Comparison of ENCODE assay signal across 8 cellular contexts in the genomic region with DNA sequence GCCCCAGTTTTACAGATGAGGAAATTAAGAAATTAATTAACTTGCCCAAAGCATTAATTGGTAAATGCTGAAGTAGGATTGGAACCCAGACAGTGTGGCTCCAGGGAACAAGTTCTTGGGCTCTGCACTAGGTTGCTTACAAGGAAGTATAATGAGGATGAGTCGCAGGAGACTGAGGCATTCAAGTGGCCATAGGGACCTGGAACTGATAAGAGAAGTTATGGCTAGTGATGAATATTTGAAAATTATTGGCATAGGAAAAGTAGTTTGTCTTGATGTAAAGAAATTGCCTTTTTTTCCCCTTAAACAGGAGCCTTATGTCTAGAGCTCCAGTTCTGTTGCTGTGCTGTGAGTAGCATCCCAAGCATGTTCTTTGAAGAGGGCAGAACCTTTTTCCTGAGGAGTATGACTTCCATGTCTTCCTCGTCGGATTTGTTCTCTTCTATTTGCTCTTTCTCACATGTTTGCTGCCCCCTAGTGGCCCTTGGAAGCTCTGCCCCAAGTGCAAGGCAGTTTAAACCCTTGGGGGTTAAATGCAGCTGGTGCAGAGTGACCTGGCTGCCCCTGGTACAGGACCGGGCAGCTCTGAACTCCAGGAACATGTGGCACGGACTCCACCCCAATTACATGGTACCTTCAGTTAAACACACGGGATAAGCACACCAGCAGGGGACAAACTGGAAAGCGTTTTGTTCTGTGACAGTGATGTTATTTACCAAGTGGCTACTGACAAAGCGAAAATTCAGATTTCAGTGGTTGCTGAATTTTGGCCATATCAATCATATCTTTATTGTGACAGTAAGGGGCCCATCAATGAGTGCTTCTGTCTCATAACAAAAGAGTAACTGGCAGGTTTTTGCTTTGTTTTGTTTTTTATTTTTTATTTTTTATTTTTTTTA.
DNase-seq lines count a peak whose midpoint lies in the region; ATAC-seq and TF ChIP-seq lines count a peak whose summit lies in the region.

No MANE protein-coding gene starts in this region.

- H3K79me1 ChIP-seq in mesendoderm (ENCODE audit: low read length): no peaks in the 10 kb centered on the region

- POLR2A ChIA-PET in activated CD8-positive, alpha-beta T cell treated with anti-CD3 and anti-CD28 coated beads for 36 hours (lab: Charles Lee): no interaction called here

- no peak overlapping the region for H2AK5ac ChIP-seq in mesendoderm (ENCODE audit: low read length)

- H3K27ac Mint-ChIP-seq in activated CD8-positive, alpha-beta T cell treated with anti-CD3 and anti-CD28 coated beads for 36 hours: no peak overlapping the region
- no peak overlapping the region for H3K27ac Mint-ChIP-seq in effector memory CD8-positive, alpha-beta T cell

- TF ChIP-seq CTCF in activated CD8-positive, alpha-beta T cell treated with anti-CD3 and anti-CD28 coated beads for 36 hours (IDR thresholded peaks at IDR 0.05): peak; percentile 90

- intact Hi-C loops in activated CD8-positive, alpha-beta T cell treated with anti-CD3 and anti-CD28 coated beads for 36 hours (cut with micrococcal nuclease): loop anchor here (5.0 kb wide), 1 partner anchor 319 kb away; no protein-coding TSS in a partner anchor

- H3K4ac ChIP-seq in mesendoderm (ENCODE audit: low read depth, low read length): no peak overlapping the region

- no peak overlapping the region for H3K9ac ChIP-seq in mesendoderm (ENCODE audit: low read length)

- H2BK5ac ChIP-seq in mesendoderm (ENCODE audit: low read length): no peak overlapping the region

- no peak overlapping the region for H4K8ac ChIP-seq in mesendoderm (ENCODE audit: low read depth, low read length)

- no peaks in the 10 kb centered on the region for H3K36me3 Mint-ChIP-seq in activated CD8-positive, alpha-beta T cell treated with anti-CD3 and anti-CD28 coated beads for 36 hours (ENCODE audit: low read depth)
- H3K36me3 Mint-ChIP-seq in effector memory CD8-positive, alpha-beta T cell (ENCODE audit: insufficient read depth): no peaks in the 10 kb centered on the region

- H3K9me3 Mint-ChIP-seq in activated CD8-positive, alpha-beta T cell treated with anti-CD3 and anti-CD28 coated beads for 36 hours: no peaks in the 10 kb centered on the region
- no peaks in the 10 kb centered on the region for H3K9me3 Mint-ChIP-seq in effector memory CD8-positive, alpha-beta T cell

- H3K36me3 ChIP-seq in mesendoderm (ENCODE audit: control insufficient read depth, insufficient read depth, low read length): no peaks in the 10 kb centered on the region

- H3K4me2 ChIP-seq in mesendoderm (ENCODE audit: low read length): no peak overlapping the region

- no peaks in the 10 kb centered on the region for H3K27me3 ChIP-seq in mesendoderm (ENCODE audit: insufficient read depth, low read length, poor library complexity)

- DNase-seq in AG08395 (ENCODE audit: low spot score): peak; percentile 81
- DNase-seq in NCI-H82 treated with DMSO at 0.1 percent for 48 hours (lab: John Stamatoyannopoulos, UW; ENCODE audit: unreplicated experiment): peak; percentile 43
- DNase-seq in activated CD8-positive, alpha-beta T cell treated with anti-CD3 and anti-CD28 coated beads for 36 hours: peak; percentile 80
- peak; percentile 20 to 38 (median 29) for DNase-seq in effector memory CD8-positive, alpha-beta T cell
- DNase-seq in mesendoderm: peak; percentile 94
- peak; percentile 37 to 52 for DNase-seq in stimulated activated CD8-positive, alpha-beta memory T cell treated with anti-CD3 and anti-CD28 coated beads, Interleukin-2, amount 100 ng/mL, for 48 hours (ENCODE audit: low read depth in 2 of 2)

- peaks cover 8% of the 10 kb centered on the region for H3K27me3 Mint-ChIP-seq in activated CD8-positive, alpha-beta T cell treated with anti-CD3 and anti-CD28 coated beads for 36 hours
- H3K27me3 Mint-ChIP-seq in effector memory CD8-positive, alpha-beta T cell: peaks cover 30% of the 10 kb centered on the region in 2 donors

- CTCF ChIA-PET in activated CD8-positive, alpha-beta T cell treated with anti-CD3 and anti-CD28 coated beads for 36 hours (lab: Charles Lee): interaction anchor here (0.6 to 3.1 kb wide), 41 partner anchors 9 to 1503 kb away, joined by 3 to 17 read pairs (median 3); a partner anchor contains a TSS

- H3K18ac ChIP-seq in mesendoderm (ENCODE audit: low read length): peak overlapping the region; percentile 65

- no peaks in the 10 kb centered on the region for H3K4me1 Mint-ChIP-seq in activated CD8-positive, alpha-beta T cell treated with anti-CD3 and anti-CD28 coated beads for 36 hours (ENCODE audit: low read depth)
- no peaks in the 10 kb centered on the region for H3K4me1 Mint-ChIP-seq in effector memory CD8-positive, alpha-beta T cell (ENCODE audit: low read depth in 2 of 2)

- no peak overlapping the region for H2BK120ac ChIP-seq in mesendoderm (ENCODE audit: low read depth, low read length)

- H3K4me3 ChIP-seq in mesendoderm (ENCODE audit: low read length): no peak overlapping the region

- H3K27ac ChIP-seq in mesendoderm (ENCODE audit: low read depth, low read length): no peak overlapping the region

- peak overlapping the region; percentile 37 for H3K56ac ChIP-seq in mesendoderm (ENCODE audit: low read length)

- no peak overlapping the region for H2BK15ac ChIP-seq in mesendoderm (replicated peaks; ENCODE audit: low read depth)

- H4K5ac ChIP-seq in mesendoderm (ENCODE audit: low read length): no peak overlapping the region

- H3K23ac ChIP-seq in mesendoderm (ENCODE audit: low read length): no peak overlapping the region

- no peak overlapping the region for H3K4me3 Mint-ChIP-seq in activated CD8-positive, alpha-beta T cell treated with anti-CD3 and anti-CD28 coated beads for 36 hours
- no peak overlapping the region for H3K4me3 Mint-ChIP-seq in effector memory CD8-positive, alpha-beta T cell

- no peaks in the 10 kb centered on the region for H3K79me2 ChIP-seq in mesendoderm (ENCODE audit: control insufficient read depth, insufficient read depth, low read length)

- no CpG with 5 or more reads among the region's 8 CpGs for WGBS in mesendoderm (ENCODE audit: extremely low coverage, insufficient coverage, low lambda C conversion rate)

- ATAC-seq in GM18858 (IDR thresholded peaks at IDR 0.05; ENCODE audit: unreplicated experiment): peak; percentile 60
- ATAC-seq in HG03460 (IDR thresholded peaks at IDR 0.05; ENCODE audit: unreplicated experiment): peak; percentile 65
- ATAC-seq in activated CD8-positive, alpha-beta T cell treated with anti-CD3 and anti-CD28 coated beads for 36 hours: peak; percentile 72
- ATAC-seq in effector memory CD8-positive, alpha-beta T cell (replicated peaks): no peak

- H3K4me1 ChIP-seq in mesendoderm (ENCODE audit: control insufficient read depth, low read depth, low read length): no peaks in the 10 kb centered on the region

Comparison
In these comparisons a context has a peak if more than half of its experiments do, and no peak if none do; other contexts are left out.
1. DNase-seq: peak in every context shown above with its lines; median percentile 94 in mesendoderm; 81 in AG08395; 80 in activated CD8-positive, alpha-beta T cell treated with anti-CD3 and anti-CD28 coated beads for 36 hours; 44 in stimulated activated CD8-positive, alpha-beta memory T cell treated with anti-CD3 and anti-CD28 coated beads, Interleukin-2, amount 100 ng/mL, for 48 hours; 43 in NCI-H82 treated with DMSO at 0.1 percent for 48 hours; 29 in effector memory CD8-positive, alpha-beta T cell.